8 cellular contexts compared by ENCODE assay signal in the genomic region with DNA sequence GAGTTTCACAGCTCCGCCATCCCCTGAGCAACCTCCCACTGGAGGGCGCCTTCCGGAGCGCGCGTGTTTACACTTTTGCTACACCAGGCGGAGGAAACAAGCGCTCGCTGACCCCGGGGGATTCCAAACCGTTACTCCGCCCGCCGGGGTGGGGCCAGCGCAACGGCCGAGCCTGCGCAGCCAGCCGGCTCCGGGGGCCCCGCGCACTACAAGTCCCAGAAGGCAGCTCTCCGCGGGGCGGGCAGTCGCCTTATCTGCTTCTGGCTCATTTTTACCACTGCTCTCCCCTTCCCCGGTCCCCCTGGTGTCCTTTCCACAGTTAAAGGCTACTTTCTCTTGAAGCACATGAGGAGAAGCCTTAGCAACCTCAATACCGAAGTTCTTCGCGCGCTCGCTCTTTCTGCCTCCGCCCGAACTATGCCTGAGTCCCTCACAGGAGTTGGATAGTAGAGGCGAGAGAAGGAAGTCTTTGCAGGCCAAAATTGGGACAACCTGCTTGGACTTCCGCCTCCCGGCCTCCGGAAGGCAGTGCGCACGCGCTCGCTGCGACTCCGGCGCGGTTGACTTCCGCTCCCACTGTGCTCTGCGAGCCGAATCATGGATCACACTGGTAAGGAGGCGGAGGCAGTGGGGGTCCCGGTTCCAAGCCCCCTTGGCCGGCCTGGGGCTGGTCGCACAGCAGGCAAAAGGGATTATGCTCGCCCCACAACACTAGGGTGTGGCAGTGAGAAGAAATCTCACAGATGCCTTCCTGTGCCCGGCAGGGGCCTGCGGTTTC.
DNase-seq lines count a peak whose midpoint lies in the region; ATAC-seq and TF ChIP-seq lines count a peak whose summit lies in the region.

A gene with protein sequence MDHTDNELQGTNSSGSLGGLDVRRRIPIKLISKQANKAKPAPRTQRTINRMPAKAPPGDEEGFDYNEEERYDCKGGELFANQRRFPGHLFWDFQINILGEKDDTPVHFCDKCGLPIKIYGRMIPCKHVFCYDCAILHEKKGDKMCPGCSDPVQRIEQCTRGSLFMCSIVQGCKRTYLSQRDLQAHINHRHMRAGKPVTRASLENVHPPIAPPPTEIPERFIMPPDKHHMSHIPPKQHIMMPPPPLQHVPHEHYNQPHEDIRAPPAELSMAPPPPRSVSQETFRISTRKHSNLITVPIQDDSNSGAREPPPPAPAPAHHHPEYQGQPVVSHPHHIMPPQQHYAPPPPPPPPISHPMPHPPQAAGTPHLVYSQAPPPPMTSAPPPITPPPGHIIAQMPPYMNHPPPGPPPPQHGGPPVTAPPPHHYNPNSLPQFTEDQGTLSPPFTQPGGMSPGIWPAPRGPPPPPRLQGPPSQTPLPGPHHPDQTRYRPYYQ (plus strand): TSS at position 576 of the 778 bp plus-strand sequence. CDS start 22 bp downstream, at position 598.

- DNase-seq in NCI-H2081 (lab: John Stamatoyannopoulos, UW): peak; percentile 96 to 98
- peak; percentile 87 for DNase-seq in T1000 (lab: John Stamatoyannopoulos, UW)
- DNase-seq in astrocyte of the spinal cord (ENCODE audit: low read depth, low spot score): peak; percentile 98
- DNase-seq in hypothalamus (lab: John Stamatoyannopoulos, UW): peak; percentile 87 to 99 (median 94)
- peak; percentile 84 for DNase-seq in retinal pigment epithelial cell (ENCODE audit: low read depth)

- peak within 1 kb of the TSS; percentile 95 for H3K27ac ChIP-seq in 22Rv1

- ATAC-seq in GM18511 (IDR thresholded peaks at IDR 0.05; ENCODE audit: unreplicated experiment) (peak; percentile 90), HG03039 (IDR thresholded peaks at IDR 0.05; ENCODE audit: unreplicated experiment) (peak; percentile 91)

- in situ Hi-C loops in astrocyte of the spinal cord (cut with HindIII; ENCODE audit: low sequenced_read_pairs): no loop called here

- H3K4me3 ChIP-seq in astrocyte of the spinal cord (ENCODE audit: low read depth, low read length) (peak within 1 kb of the TSS; percentile 94), retinal pigment epithelial cell (ENCODE audit: low read length) (peak within 1 kb of the TSS; percentile 94)

- TF ChIP-seq CTCF in 22Rv1 (IDR thresholded peaks at IDR 0.05) (peak; percentile 96), astrocyte of the spinal cord (IDR thresholded peaks at IDR 0.05; ENCODE audit: low read depth, low read length) (peak; percentile 87), retinal pigment epithelial cell (conservative IDR thresholded peaks at IDR 0.05; ENCODE audit: low read depth, low read length) (peak; percentile 70)

Comparison
In these comparisons a context has a peak if more than half of its experiments do, and no peak if none do; other contexts are left out.
1. Peak in every context shown above with its lines: DNase-seq, ATAC-seq, H3K4me3 ChIP-seq and H3K27ac ChIP-seq.